8 cellular contexts compared by ENCODE assay signal in the genomic region with DNA sequence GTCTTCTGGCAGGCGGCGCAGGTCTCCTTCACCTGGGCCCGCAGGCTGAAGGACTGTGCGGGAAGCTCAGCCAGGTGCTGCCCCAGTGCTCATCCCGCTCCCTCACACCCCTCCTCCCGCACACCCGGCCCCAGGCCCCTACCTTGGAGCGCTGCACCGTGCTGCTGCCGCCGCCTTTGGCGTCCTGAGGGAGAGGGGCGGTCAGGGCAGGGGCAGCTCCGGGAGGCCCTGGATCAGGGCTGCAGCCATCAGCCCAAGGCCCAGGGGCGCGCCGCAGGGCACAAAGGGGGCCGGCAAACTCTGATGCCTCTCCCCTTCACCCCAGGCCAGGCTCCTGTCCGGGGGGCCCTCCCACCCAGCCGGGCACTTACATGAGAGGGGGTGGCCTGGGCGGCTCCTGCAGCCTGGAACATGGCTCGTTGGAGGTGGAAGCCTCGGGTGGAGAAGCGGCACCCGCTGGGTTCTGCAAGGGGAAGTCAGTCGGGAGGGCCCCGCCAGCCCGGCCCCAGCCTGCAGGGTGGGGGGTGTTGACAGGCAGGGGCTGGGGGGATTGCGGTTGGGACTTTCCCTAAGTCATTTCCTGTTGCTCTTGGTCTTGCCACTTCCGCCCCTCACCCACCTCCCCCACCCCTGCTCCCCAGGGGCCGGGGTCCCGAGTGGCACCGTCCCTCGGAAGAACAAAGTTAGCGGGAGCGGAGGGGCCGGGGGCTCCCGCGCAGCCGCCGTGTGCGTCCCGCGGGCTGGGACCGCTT. TPM values are rescaled to one million over a fixed set of nuclear protein-coding genes. Genes with fewer than 3 reads are reported as not detected.
A peak's percentile ranks its signal among the peaks of the same experiment; 100 is the strongest.
DNase-seq lines count a peak whose midpoint lies in the region; ATAC-seq and TF ChIP-seq lines count a peak whose summit lies in the region.

No MANE protein-coding gene starts in this region.

- H3K4me3 ChIP-seq in IMR-90 (ENCODE audit: insufficient read depth, low read depth, low read length): peak overlapping the region; percentile 84
- H3K4me3 ChIP-seq in lower lobe of right lung: peak overlapping the region; percentile 49

- in situ Hi-C loops in GM18951 (cut with MboI; ENCODE audit: low sequenced_read_pairs, unreplicated experiment): no loop called here
- in situ Hi-C loops in IMR-90 (cut with MboI; ENCODE audit: low sequenced_read_pairs): no loop called here

- no peaks in the 10 kb centered on the region for H3K4me1 ChIP-seq in IMR-90 (ENCODE audit: control insufficient read depth, insufficient read depth, low read length)
- peaks cover 42% of the 10 kb centered on the region for H3K4me1 ChIP-seq in lower lobe of right lung

- no peak overlapping the region for H3K23ac ChIP-seq in IMR-90 (ENCODE audit: low read depth, low read length)

- WGBS in IMR-90 (ENCODE audit: extremely low coverage in 2 of 2, insufficient read length in 1 of 2), 2 experiments: no CpG with 5 or more reads among the region's 45 CpGs

- H3K9me3 ChIP-seq in IMR-90 (ENCODE audit: control insufficient read depth, insufficient read depth, low read length) (no peaks in the 10 kb centered on the region), lower lobe of right lung (no peaks in the 10 kb centered on the region)

- peak overlapping the region; percentile 22; the same call in 1 of the 2 replicates for H3K9ac ChIP-seq in IMR-90 (ENCODE audit: low read depth, low read length)

- no peak overlapping the region for H3K4ac ChIP-seq in IMR-90 (ENCODE audit: low read depth, low read length)

- peaks cover 17% of the 10 kb centered on the region for H3K36me3 ChIP-seq in IMR-90 (ENCODE audit: control insufficient read depth, insufficient read depth, low read length)
- peaks cover 26% of the 10 kb centered on the region for H3K36me3 ChIP-seq in lower lobe of right lung

- no peaks in the 10 kb centered on the region for H3K9me1 ChIP-seq in IMR-90 (ENCODE audit: insufficient read depth, low read length)

- H3K4me3 Mint-ChIP-seq in activated B cell treated with CpG ODN at 0.5 μM for 24 hours: peak overlapping the region; percentile 96

- no peak overlapping the region for H2BK120ac ChIP-seq in IMR-90 (ENCODE audit: low read depth, low read length)

- peaks cover 5% of the 10 kb centered on the region for H4K20me1 ChIP-seq in IMR-90 (ENCODE audit: insufficient read depth, low read length)

- DNase-seq in A172 (ENCODE audit: low spot score) (peak; percentile 51), IMR-90 (peak; percentile 29), activated B cell treated with CpG ODN at 0.5 μM for 24 hours (peak; percentile 94), lower lobe of right lung (peak; percentile 82), H4 (ENCODE audit: low spot score) (no peak)
- peak; percentile 93 for DNase-seq in central memory CD4-positive, alpha-beta T cell
- peak; percentile 58 for DNase-seq in stimulated activated CD8-positive, alpha-beta memory T cell treated with anti-CD3 and anti-CD28 coated beads, Interleukin-15, amount 100 ng/mL, for 24 hours (ENCODE audit: low read depth)

- TF ChIP-seq RAD21 in IMR-90 (IDR thresholded peaks at IDR 0.05; ENCODE audit: low read length): no peak

- H3K27me3 ChIP-seq in IMR-90 (ENCODE audit: control insufficient read depth, insufficient read depth, low read length): no peaks in the 10 kb centered on the region
- no peaks in the 10 kb centered on the region for H3K27me3 ChIP-seq in lower lobe of right lung (ENCODE audit: low read depth)

- H2BK20ac ChIP-seq in IMR-90 (ENCODE audit: low read depth, low read length): no peak overlapping the region

- peak overlapping the region; percentile 55; the same call in 1 of the 2 replicates for H3K4me2 ChIP-seq in IMR-90 (ENCODE audit: low read depth, low read length)

- peaks cover 46% of the 10 kb centered on the region for H3K36me3 Mint-ChIP-seq in activated B cell treated with CpG ODN at 0.5 μM for 24 hours (ENCODE audit: low read depth)

- intact Hi-C loops in IMR-90 (cut with micrococcal nuclease) (loop anchor here (5.0 kb wide), 1 partner anchor 272 kb away; no protein-coding TSS in a partner anchor), activated B cell treated with CpG ODN at 0.5 μM for 24 hours (cut with micrococcal nuclease) (loop anchor here (1.0 to 5.0 kb wide), 12 partner anchors 11 to 808 kb away; partner anchors contain the start of genes ACE, CCDC47, CEP95 and CYB561), lower lobe of right lung (cut with DNase I) (no loop called here)

- BruUV-seq in IMR-90 (replicated peaks; lab: Mats Ljungman, UMichigan): no TSS peak

- H3K27me3 Mint-ChIP-seq in activated B cell treated with CpG ODN at 0.5 μM for 24 hours: no peaks in the 10 kb centered on the region

- H3K9me3 Mint-ChIP-seq in activated B cell treated with CpG ODN at 0.5 μM for 24 hours: no peaks in the 10 kb centered on the region

- dilution Hi-C loops in IMR-90 (cut with HindIII; ENCODE audit: low sequenced_read_pairs, unreplicated experiment): no loop called here

- no peak overlapping the region; a peak in 1 of 4 replicates for H4K8ac ChIP-seq in IMR-90 (ENCODE audit: low read depth in 2 of 2, low read length in 2 of 2)

- no peak for TF ChIP-seq CTCF in IMR-90 (conservative IDR thresholded peaks at IDR 0.05; ENCODE audit: low read depth, low read length)
- TF ChIP-seq CTCF in activated B cell treated with CpG ODN at 0.5 μM for 24 hours (IDR thresholded peaks at IDR 0.05): no peak
- TF ChIP-seq CTCF in lower lobe of right lung (IDR thresholded peaks at IDR 0.05): no peak

- no peak overlapping the region; the same call in 1 of the 2 replicates for H4K91ac ChIP-seq in IMR-90 (ENCODE audit: insufficient read depth, low read depth, low read length)

- CTCF ChIA-PET in IMR-90 (lab: Yijun Ruan, JAX) (no interaction called here), activated B cell treated with CpG ODN at 0.5 μM for 24 hours (lab: Charles Lee) (interaction anchor here (0.8 to 4.5 kb wide), 8 partner anchors 8 to 150 kb away, joined by 3 to 42 read pairs (median 4); partner anchors contain the start of genes CCDC47, DDX42 and STRADA)

- H3K56ac ChIP-seq in IMR-90 (ENCODE audit: extremely low read depth, insufficient read depth, low read length): no peak overlapping the region

- no peak overlapping the region for H3K14ac ChIP-seq in IMR-90 (replicated peaks; ENCODE audit: low read depth, low read length)

- ATAC-seq in IMR-90 (ENCODE audit: low read depth): peak; percentile 4; the same call in 1 of the 2 replicates
- ATAC-seq in activated B cell treated with CpG ODN at 0.5 μM for 24 hours (ENCODE audit: low read depth): peak; percentile 40
- ATAC-seq in lower lobe of right lung: peak; percentile 51 to 55

- no peak overlapping the region; the same call in 1 of the 2 replicates for H4K5ac ChIP-seq in IMR-90 (ENCODE audit: low read depth, low read length)

- peak overlapping the region; percentile 4 for H2AK9ac ChIP-seq in IMR-90 (replicated peaks; ENCODE audit: low read depth, low read length, poor library complexity)

- H3K27ac ChIP-seq in IMR-90 (ENCODE audit: insufficient read depth, low read length): peak overlapping the region; percentile 11; the same call in 1 of the 2 replicates
- H3K27ac ChIP-seq in lower lobe of right lung: peak overlapping the region; percentile 84

- no peak overlapping the region for H2BK5ac ChIP-seq in IMR-90 (ENCODE audit: low read depth, low read length, poor library complexity, severe bottlenecking)

- H3K18ac ChIP-seq in IMR-90 (ENCODE audit: low read depth, low read length): no peak overlapping the region

- peaks cover 73% of the 10 kb centered on the region for H3K4me1 Mint-ChIP-seq in activated B cell treated with CpG ODN at 0.5 μM for 24 hours

- peak; percentile 50 for TF ChIP-seq POLR2A in GM18951 (IDR thresholded peaks at IDR 0.05; ENCODE audit: extremely low read depth, insufficient read depth, insufficient read length)
- no peak for TF ChIP-seq POLR2A in IMR-90 (IDR thresholded peaks at IDR 0.05; ENCODE audit: low read depth, low read length)

- no peak overlapping the region for H2BK15ac ChIP-seq in IMR-90 (ENCODE audit: low read depth, low read length)

- H3K79me1 ChIP-seq in IMR-90 (ENCODE audit: low read depth in 1 of 2, low read length in 2 of 2): peaks cover 0 to 33% of the 10 kb centered on the region in 2 experiments; a peak in 2 of 4 replicates

- H2AFZ ChIP-seq in IMR-90 (replicated peaks; ENCODE audit: low read length, poor library complexity): peak overlapping the region; percentile 78

- no peak overlapping the region for H2AK5ac ChIP-seq in IMR-90 (ENCODE audit: low read depth, low read length)

- POLR2A ChIA-PET in IMR-90 (lab: Charles Lee; ENCODE audit: unreplicated experiment): no interaction called here
- POLR2A ChIA-PET in activated B cell treated with CpG ODN at 0.5 μM for 24 hours (lab: Charles Lee): interaction anchor here (0.6 to 11.3 kb wide), 36 partner anchors 9 to 776 kb away, joined by 3 to 295 read pairs (median 5); partner anchors contain the start of genes CCDC47, DCAF7, DDX42 and MAP3K3

- H3K27ac Mint-ChIP-seq in activated B cell treated with CpG ODN at 0.5 μM for 24 hours: peak overlapping the region; percentile 97

TF ChIP-seq in IMR-90, 13 proteins besides CTCF, POLR2A, EP300 and RAD21 (continues in another document):
- TF ChIP-seq CHD1 (IDR thresholded peaks at IDR 0.05; ENCODE audit: low read depth, low read length) (no peak), MXI1 (IDR thresholded peaks at IDR 0.05; ENCODE audit: borderline replicate concordance, low read depth, low read length) (no peak), NFE2L2 (IDR thresholded peaks at IDR 0.05; ENCODE audit: low read depth, low read length) (no peak), RCOR1 (IDR thresholded peaks at IDR 0.05; ENCODE audit: insufficient replicate concordance, low read length) (no peak), RFX5 (IDR thresholded peaks at IDR 0.05; ENCODE audit: low read depth, low read length) (no peak), MAZ (IDR thresholded peaks at IDR 0.05; ENCODE audit: borderline replicate concordance, low read depth, low read length) (no peak)

RNA-seq across cellular contexts. Expression of gene LIMD2, which starts 0.9 kb away (rescaled TPM):
- total RNA-seq in A172 (2014; rRNA removed; shearing (Covaris generic)): 43.2 and 75.7 TPM in 2 replicates
- 4.5 and 4.7 TPM in 2 replicates for total RNA-seq in IMR-90 (2012; rRNA removed)
- 21.7 and 32.3 TPM in 2 replicates for polyA plus RNA-seq in IMR-90 (2012; rRNA removed)
- polyA plus RNA-seq in IMR-90 (2012; cell fraction: cytosol; rRNA removed): 8.2 and 17.9 TPM in 2 replicates
- polyA plus RNA-seq in IMR-90 (2012; cell fraction: nucleus; rRNA removed; ENCODE audit: low replicate concordance): 66.0 and 140 TPM in 2 replicates
- 404 and 421 TPM in 2 replicates for total RNA-seq in activated B cell treated with CpG ODN at 0.5 μM for 24 hours
- 25.9 TPM for total RNA-seq in lower lobe of right lung
- 20.3 and 27.8 TPM in 2 replicates for total RNA-seq in H4 (2014; rRNA removed; shearing (Covaris generic))

RNA-seq across cellular contexts. Expression of gene STRADA, which starts 42.5 kb away (rescaled TPM):
- total RNA-seq in A172 (2014; rRNA removed; shearing (Covaris generic)): 25.2 and 28.8 TPM in 2 replicates
- 14.7 and 19.9 TPM in 2 replicates for total RNA-seq in IMR-90 (2012; rRNA removed)
- polyA plus RNA-seq in IMR-90 (2012; rRNA removed): 30.8 and 30.9 TPM in 2 replicates
- polyA plus RNA-seq in IMR-90 (2012; cell fraction: cytosol; rRNA removed): 22.7 and 27.1 TPM in 2 replicates
- 97.1 and 101 TPM in 2 replicates for polyA plus RNA-seq in IMR-90 (2012; cell fraction: nucleus; rRNA removed; ENCODE audit: low replicate concordance)
- total RNA-seq in activated B cell treated with CpG ODN at 0.5 μM for 24 hours: 72.5 and 80.2 TPM in 2 replicates
- 32.8 TPM for total RNA-seq in lower lobe of right lung
- total RNA-seq in H4 (2014; rRNA removed; shearing (Covaris generic)): 18.5 and 19.9 TPM in 2 replicates
